1 cellular context compared by ENCODE assay signal in the genomic region with DNA sequence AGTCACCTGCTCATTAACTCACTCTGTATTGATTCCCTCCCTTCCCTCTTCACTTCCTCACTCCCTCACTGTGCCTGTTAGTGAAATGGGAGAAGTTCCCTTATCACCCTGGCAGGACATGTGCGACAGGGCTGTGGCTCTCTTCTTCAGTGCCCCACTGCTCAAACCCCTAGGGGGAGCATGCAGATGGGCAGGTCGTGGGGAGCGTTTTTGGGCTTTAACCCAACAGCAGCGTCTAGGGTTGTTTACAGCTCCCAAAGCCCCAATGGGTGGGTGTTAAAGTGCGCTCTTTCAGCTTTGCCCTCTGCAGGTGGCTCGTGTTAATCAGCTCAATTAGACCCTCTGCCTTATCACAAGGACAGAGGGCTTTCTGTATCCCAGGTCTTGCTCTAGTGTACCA.
TF ChIP-seq lines count a peak whose summit lies in the region.

No MANE protein-coding gene starts in this region.

TF ChIP-seq in GM12878, 131 proteins besides CTCF, POLR2A, EP300 and RAD21 (continued from another document):
- TF ChIP-seq, protein P1, sequence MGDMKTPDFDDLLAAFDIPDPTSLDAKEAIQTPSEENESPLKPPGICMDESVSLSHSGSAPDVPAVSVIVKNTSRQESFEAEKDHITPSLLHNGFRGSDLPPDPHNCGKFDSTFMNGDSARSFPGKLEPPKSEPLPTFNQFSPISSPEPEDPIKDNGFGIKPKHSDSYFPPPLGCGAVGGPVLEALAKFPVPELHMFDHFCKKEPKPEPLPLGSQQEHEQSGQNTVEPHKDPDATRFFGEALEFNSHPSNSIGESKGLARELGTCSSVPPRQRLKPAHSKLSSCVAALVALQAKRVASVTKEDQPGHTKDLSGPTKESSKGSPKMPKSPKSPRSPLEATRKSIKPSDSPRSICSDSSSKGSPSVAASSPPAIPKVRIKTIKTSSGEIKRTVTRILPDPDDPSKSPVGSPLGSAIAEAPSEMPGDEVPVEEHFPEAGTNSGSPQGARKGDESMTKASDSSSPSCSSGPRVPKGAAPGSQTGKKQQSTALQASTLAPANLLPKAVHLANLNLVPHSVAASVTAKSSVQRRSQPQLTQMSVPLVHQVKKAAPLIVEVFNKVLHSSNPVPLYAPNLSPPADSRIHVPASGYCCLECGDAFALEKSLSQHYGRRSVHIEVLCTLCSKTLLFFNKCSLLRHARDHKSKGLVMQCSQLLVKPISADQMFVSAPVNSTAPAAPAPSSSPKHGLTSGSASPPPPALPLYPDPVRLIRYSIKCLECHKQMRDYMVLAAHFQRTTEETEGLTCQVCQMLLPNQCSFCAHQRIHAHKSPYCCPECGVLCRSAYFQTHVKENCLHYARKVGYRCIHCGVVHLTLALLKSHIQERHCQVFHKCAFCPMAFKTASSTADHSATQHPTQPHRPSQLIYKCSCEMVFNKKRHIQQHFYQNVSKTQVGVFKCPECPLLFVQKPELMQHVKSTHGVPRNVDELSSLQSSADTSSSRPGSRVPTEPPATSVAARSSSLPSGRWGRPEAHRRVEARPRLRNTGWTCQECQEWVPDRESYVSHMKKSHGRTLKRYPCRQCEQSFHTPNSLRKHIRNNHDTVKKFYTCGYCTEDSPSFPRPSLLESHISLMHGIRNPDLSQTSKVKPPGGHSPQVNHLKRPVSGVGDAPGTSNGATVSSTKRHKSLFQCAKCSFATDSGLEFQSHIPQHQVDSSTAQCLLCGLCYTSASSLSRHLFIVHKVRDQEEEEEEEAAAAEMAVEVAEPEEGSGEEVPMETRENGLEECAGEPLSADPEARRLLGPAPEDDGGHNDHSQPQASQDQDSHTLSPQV (IDR thresholded peaks at IDR 0.05): no peak
- TF ChIP-seq CHD4 (IDR thresholded peaks at IDR 0.05): no peak
- no peak for TF ChIP-seq WRNIP1 (IDR thresholded peaks at IDR 0.05; ENCODE audit: borderline replicate concordance, low read depth, low read length)
- TF ChIP-seq, protein P2, sequence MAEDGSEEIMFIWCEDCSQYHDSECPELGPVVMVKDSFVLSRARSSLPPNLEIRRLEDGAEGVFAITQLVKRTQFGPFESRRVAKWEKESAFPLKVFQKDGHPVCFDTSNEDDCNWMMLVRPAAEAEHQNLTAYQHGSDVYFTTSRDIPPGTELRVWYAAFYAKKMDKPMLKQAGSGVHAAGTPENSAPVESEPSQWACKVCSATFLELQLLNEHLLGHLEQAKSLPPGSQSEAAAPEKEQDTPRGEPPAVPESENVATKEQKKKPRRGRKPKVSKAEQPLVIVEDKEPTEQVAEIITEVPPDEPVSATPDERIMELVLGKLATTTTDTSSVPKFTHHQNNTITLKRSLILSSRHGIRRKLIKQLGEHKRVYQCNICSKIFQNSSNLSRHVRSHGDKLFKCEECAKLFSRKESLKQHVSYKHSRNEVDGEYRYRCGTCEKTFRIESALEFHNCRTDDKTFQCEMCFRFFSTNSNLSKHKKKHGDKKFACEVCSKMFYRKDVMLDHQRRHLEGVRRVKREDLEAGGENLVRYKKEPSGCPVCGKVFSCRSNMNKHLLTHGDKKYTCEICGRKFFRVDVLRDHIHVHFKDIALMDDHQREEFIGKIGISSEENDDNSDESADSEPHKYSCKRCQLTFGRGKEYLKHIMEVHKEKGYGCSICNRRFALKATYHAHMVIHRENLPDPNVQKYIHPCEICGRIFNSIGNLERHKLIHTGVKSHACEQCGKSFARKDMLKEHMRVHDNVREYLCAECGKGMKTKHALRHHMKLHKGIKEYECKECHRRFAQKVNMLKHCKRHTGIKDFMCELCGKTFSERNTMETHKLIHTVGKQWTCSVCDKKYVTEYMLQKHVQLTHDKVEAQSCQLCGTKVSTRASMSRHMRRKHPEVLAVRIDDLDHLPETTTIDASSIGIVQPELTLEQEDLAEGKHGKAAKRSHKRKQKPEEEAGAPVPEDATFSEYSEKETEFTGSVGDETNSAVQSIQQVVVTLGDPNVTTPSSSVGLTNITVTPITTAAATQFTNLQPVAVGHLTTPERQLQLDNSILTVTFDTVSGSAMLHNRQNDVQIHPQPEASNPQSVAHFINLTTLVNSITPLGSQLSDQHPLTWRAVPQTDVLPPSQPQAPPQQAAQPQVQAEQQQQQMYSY (CRISPR knock-in tag; IDR thresholded peaks at IDR 0.05): no peak
- TF ChIP-seq, protein P3, sequence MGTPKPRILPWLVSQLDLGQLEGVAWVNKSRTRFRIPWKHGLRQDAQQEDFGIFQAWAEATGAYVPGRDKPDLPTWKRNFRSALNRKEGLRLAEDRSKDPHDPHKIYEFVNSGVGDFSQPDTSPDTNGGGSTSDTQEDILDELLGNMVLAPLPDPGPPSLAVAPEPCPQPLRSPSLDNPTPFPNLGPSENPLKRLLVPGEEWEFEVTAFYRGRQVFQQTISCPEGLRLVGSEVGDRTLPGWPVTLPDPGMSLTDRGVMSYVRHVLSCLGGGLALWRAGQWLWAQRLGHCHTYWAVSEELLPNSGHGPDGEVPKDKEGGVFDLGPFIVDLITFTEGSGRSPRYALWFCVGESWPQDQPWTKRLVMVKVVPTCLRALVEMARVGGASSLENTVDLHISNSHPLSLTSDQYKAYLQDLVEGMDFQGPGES (IDR thresholded peaks at IDR 0.05): no peak
- TF ChIP-seq YBX1 (IDR thresholded peaks at IDR 0.05): no peak
- TF ChIP-seq, protein P4, sequence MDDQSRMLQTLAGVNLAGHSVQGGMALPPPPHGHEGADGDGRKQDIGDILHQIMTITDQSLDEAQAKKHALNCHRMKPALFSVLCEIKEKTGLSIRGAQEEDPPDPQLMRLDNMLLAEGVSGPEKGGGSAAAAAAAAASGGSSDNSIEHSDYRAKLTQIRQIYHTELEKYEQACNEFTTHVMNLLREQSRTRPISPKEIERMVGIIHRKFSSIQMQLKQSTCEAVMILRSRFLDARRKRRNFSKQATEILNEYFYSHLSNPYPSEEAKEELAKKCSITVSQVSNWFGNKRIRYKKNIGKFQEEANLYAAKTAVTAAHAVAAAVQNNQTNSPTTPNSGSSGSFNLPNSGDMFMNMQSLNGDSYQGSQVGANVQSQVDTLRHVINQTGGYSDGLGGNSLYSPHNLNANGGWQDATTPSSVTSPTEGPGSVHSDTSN (IDR thresholded peaks at IDR 0.05; ENCODE audit: insufficient replicate concordance, low read depth, low read length): no peak
- TF ChIP-seq, protein P5, sequence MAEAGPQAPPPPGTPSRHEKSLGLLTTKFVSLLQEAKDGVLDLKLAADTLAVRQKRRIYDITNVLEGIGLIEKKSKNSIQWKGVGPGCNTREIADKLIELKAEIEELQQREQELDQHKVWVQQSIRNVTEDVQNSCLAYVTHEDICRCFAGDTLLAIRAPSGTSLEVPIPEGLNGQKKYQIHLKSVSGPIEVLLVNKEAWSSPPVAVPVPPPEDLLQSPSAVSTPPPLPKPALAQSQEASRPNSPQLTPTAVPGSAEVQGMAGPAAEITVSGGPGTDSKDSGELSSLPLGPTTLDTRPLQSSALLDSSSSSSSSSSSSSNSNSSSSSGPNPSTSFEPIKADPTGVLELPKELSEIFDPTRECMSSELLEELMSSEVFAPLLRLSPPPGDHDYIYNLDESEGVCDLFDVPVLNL (IDR thresholded peaks at IDR 0.05; ENCODE audit: low read depth, low read length): no peak
